8 cellular contexts compared by ENCODE assay signal in the genomic region with DNA sequence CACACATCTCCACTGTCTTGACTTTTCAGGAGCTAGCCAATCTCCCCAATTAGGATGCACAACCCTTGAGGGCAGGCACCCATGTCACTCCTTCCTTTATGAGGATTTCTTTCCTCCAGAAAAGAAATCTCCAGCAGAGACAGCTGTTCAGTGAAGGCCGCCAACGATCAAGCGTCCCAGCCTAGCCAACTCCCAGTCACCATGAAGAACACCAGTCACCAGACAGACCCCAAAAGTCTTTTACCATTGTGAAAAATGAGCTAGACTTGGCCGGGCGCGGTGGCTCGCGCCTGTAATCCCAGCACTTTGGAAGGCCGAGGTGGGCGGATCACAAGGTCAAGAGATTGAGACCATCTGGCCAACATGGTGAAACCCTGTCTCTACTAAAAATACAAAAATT. TPM values are rescaled to one million over a fixed set of nuclear protein-coding genes. Genes with fewer than 3 reads are reported as not detected.
"Had no signal": no experiment of that assay in that cellular context is flagged by ENCODE, and none has a peak within 500 bp of the region (broad histone marks: within the 10 kb centered on the region; RNA-seq: fewer than 3 reads in every experiment).

No MANE protein-coding gene starts in this region.

RNA-seq across cellular contexts. Expression of gene KLHL10, which starts 7.7 kb away (rescaled TPM):
- total RNA-seq: activated CD4-positive, alpha-beta T cell treated with anti-CD3 and anti-CD28 coated beads, Interleukin-2, amount 10 ng/mL, durations not matched to agents 24 days and 14 days; activated naive CD8-positive, alpha-beta T cell treated with anti-CD3 and anti-CD28 coated beads, Interleukin-2, amount 10 ng/mL, durations not matched to agents 7 days and 5 days; activated T-cell treated with anti-CD3 and anti-CD28 coated beads, Interleukin-2, amount 50 U/mL, for 4 hours; activated T-helper 1 cell treated with anti-CD3 and anti-CD28 coated beads, Interleukin-12 subunit alpha, Interleukin-12 subunit beta, Interleukin-2, Interleukin-4 antibody, amounts not matched to agents 30 ng/mL and 10 ng/mL and 1 ng/mL, durations not matched to agents 14 hours and 24 hours and 36 hours; ascending aorta; T-cell; T-helper 1 cell treated with Interleukin-12 subunit alpha and Interleukin-12 subunit beta and Interleukin-4 antibody, amounts not matched to agents 30 ng/mL and 1 ng/mL, for 36 hours; T-helper 17 cell had no signal

RNA-seq across cellular contexts. Expression of gene FKBP10, which starts 17.2 kb away (rescaled TPM):
- total RNA-seq: T-helper 17 cell had no signal
